Comparison of ENCODE assay signal across 8 cellular contexts in the genomic region with DNA sequence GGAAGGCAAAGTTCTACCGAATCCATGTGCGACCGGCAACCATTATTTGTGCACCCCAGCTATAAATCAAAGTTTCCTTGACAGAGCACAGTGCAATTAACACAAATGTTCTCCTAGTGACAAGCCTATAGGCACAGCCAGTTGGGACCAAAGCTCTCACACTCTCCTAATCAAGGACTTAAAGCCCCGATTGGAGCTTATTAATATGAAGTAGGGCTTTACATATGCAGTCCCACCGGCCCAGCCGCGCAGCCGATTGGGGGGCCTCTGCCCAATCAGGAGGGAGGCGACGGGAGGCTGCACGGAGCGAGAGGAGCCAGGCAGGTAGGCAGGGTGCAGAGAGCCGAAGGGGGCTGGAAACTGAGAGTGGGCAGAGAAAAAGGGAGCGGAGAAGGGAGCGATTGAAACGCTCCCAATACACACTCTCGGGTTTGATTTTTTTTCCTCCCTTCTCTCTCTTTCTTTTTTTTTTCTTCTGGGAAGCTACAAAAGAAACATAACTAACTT.
DNase-seq lines count a peak whose midpoint lies in the region.

Gene ESRRG (minus strand): TSS at position 156 of the 507 bp plus-strand sequence. CDS start 130 bp downstream, at position 26.

- peak within 1 kb of the TSS; percentile 71 for H3K9ac ChIP-seq in NT2/D1 (ENCODE audit: insufficient read length, low read depth)

- H3K36me3 ChIP-seq in NT2/D1 (ENCODE audit: insufficient read depth, insufficient read length, low read length) = no peaks in the 10 kb centered on the region

- peak within 1 kb of the TSS; percentile 69 for H3K4me3 ChIP-seq in NT2/D1 (ENCODE audit: insufficient read length, low read depth)

- H3K4me1 ChIP-seq in NT2/D1 (ENCODE audit: insufficient read depth, insufficient read length) = no peaks in the 10 kb centered on the region

- DNase-seq in HPDE6-E6E7 (ENCODE audit: extremely low spot score) (peak; percentile 10), NT2/D1 (ENCODE audit: low read depth, low spot score) (peak; percentile 83), globus pallidus (ENCODE audit: low spot score) (peak; percentile 5), nucleus accumbens (lab: John Stamatoyannopoulos, UW) (peak in 46 of 56 donors; percentile 2 to 75 (median 28)), NOMO-1 treated with DMSO at 0.1 percent for 48 hours (lab: John Stamatoyannopoulos, UW; ENCODE audit: unreplicated experiment) (no peak), OCI-M2 (lab: John Stamatoyannopoulos, UW; ENCODE audit: unreplicated experiment) (no peak)
- DNase-seq in activated CD4-positive, CD25-positive, alpha-beta regulatory T cell (lab: John Stamatoyannopoulos, UW) = no peak
- DNase-seq in activated naive CD4-positive, alpha-beta T cell treated with Interleukin-2 at 50 U/mL for 16 hours = no peak

- H3K9me3 ChIP-seq in NT2/D1 (ENCODE audit: insufficient read depth, low read length) = no peaks in the 10 kb centered on the region

- H3K27me3 ChIP-seq in NT2/D1 (ENCODE audit: insufficient read depth, insufficient read length) = no peaks in the 10 kb centered on the region

Comparison
In these comparisons a context has a peak if more than half of its experiments do, and no peak if none do; other contexts are left out.
1. DNase-seq: peak in HPDE6-E6E7 (single experiment), NT2/D1 (single experiment), globus pallidus (single experiment) and nucleus accumbens (46 of 56); none in NOMO-1 treated with DMSO at 0.1 percent for 48 hours (single experiment), OCI-M2 (single experiment), activated CD4-positive, CD25-positive, alpha-beta regulatory T cell (0 of 4) and activated naive CD4-positive, alpha-beta T cell treated with Interleukin-2 at 50 U/mL for 16 hours (single experiment).